14 cellular contexts compared by ENCODE assay signal in genomic region chr2:117126656-117127055, GRCh38.
DNase-seq lines count a peak whose midpoint lies in the region; ATAC-seq and TF ChIP-seq lines count a peak whose summit lies in the region.
"Had no signal": no experiment of that assay in that cellular context is flagged by ENCODE, and none has a peak within 500 bp of the region (broad histone marks: within the 10 kb centered on the region; RNA-seq: fewer than 3 reads in every experiment).

No MANE protein-coding gene starts in this region.

- H3K4me2 ChIP-seq in hepatocyte (no peak overlapping the region), trophoblast cell (ENCODE audit: low read length) (no peak overlapping the region)

- H3K9me2 ChIP-seq in hepatocyte (replicated peaks; ENCODE audit: insufficient read depth) = no peaks in the 10 kb centered on the region

- peaks cover 7% of the 10 kb centered on the region for H3K79me1 ChIP-seq in trophoblast cell (ENCODE audit: low read length)

- H3K79me2 ChIP-seq in hepatocyte = no peaks in the 10 kb centered on the region
- H3K79me2 ChIP-seq in trophoblast cell (ENCODE audit: control insufficient read depth, insufficient read depth, low read length, poor library complexity) = no peaks in the 10 kb centered on the region

- H3K4me1 ChIP-seq in hepatocyte (ENCODE audit: insufficient read depth) (peaks cover 26% of the 10 kb centered on the region), trophoblast cell (ENCODE audit: control insufficient read depth in 1 of 2, insufficient read depth in 2 of 2, low read length in 2 of 2) (peaks cover 4 to 7% of the 10 kb centered on the region in 2 experiments)

- 4% methylated on average over 3 of the region's 3 CpGs for WGBS in hepatocyte (ENCODE audit: low lambda C conversion rate, missing lambda C conversion rate)
- WGBS in trophoblast cell (ENCODE audit: extremely low coverage, insufficient coverage, insufficient read length) = no CpG with 5 or more reads among the region's 3 CpGs

- H3K14ac ChIP-seq in trophoblast cell (ENCODE audit: low read length) = no peak overlapping the region

- peak overlapping the region; percentile 40 for H3K27ac Mint-ChIP-seq in type B pancreatic cell
- H3K27ac Mint-ChIP-seq: CD8-positive, alpha-beta memory T cell; HFFc6 had no signal

- no peaks in the 10 kb centered on the region for H3K36me3 Mint-ChIP-seq in type B pancreatic cell
- H3K36me3 Mint-ChIP-seq: CD8-positive, alpha-beta memory T cell had no signal

- intact Hi-C loops in Right ventricle myocardium superior (cut with DNase I) = no loop called here

- no peak overlapping the region for H2BK12ac ChIP-seq in trophoblast cell (ENCODE audit: low read length)

- no peak overlapping the region for H2BK5ac ChIP-seq in trophoblast cell (ENCODE audit: low read depth, low read length, poor library complexity)

- TF ChIP-seq CTCF in hepatocyte (IDR thresholded peaks at IDR 0.05; ENCODE audit: poor library complexity) (no peak), type B pancreatic cell (conservative IDR thresholded peaks at IDR 0.05) (no peak)

- no peak overlapping the region for H4K91ac ChIP-seq in trophoblast cell (ENCODE audit: low read depth, low read length)

- H4K8ac ChIP-seq in trophoblast cell (ENCODE audit: low read depth, low read length) = no peak overlapping the region

- no peaks in the 10 kb centered on the region for H3K36me3 ChIP-seq in hepatocyte (replicated peaks; ENCODE audit: insufficient read depth, low read depth)
- H3K36me3 ChIP-seq in trophoblast cell (ENCODE audit: control insufficient read depth in 1 of 2, insufficient read depth in 2 of 2, low read length in 2 of 2) = peaks cover 2% of the 10 kb centered on the region in 2 experiments
- H3K36me3 ChIP-seq in MG63 = no peaks in the 10 kb centered on the region

- DNase-seq in LoVo (ENCODE audit: low spot score) = peak; percentile 4
- DNase-seq in hepatocyte (ENCODE audit: low spot score) = peak; percentile 19
- no peak for DNase-seq in trophoblast cell
- no peak for DNase-seq in type B pancreatic cell (ENCODE audit: extremely low spot score, unreplicated experiment)
- no peak for DNase-seq in KG1 (lab: John Stamatoyannopoulos, UW)
- DNase-seq in MG63 = no peak
- DNase-seq in Right ventricle myocardium superior = no peak
- DNase-seq: Caco-2; CD8-positive, alpha-beta memory T cell; DMS53; GF-D8; HCEC 1CT; HFFc6 had no signal

- H3K27ac ChIP-seq in hepatocyte (peak overlapping the region; percentile 81), trophoblast cell (ENCODE audit: low read depth, low read length) (peak overlapping the region; percentile 79)

- no peak overlapping the region for H2AK5ac ChIP-seq in trophoblast cell (ENCODE audit: low read length)

- peaks cover 3% of the 10 kb centered on the region for H3K4me1 Mint-ChIP-seq in type B pancreatic cell (ENCODE audit: unreplicated experiment)
- H3K4me1 Mint-ChIP-seq: CD8-positive, alpha-beta memory T cell had no signal

- no peak overlapping the region for H2BK120ac ChIP-seq in trophoblast cell (ENCODE audit: insufficient read depth, low read length, poor library complexity)

- no peak overlapping the region for H3K18ac ChIP-seq in trophoblast cell (ENCODE audit: low read length)

- H3K4ac ChIP-seq in trophoblast cell (ENCODE audit: low read depth, low read length) = no peak overlapping the region

- H3K9me3 ChIP-seq in hepatocyte (ENCODE audit: low read depth) (no peaks in the 10 kb centered on the region), trophoblast cell (ENCODE audit: insufficient read depth, low read depth, low read length) (no peaks in the 10 kb centered on the region), MG63 (no peaks in the 10 kb centered on the region)

- no peak overlapping the region for H3K4me3 Mint-ChIP-seq in type B pancreatic cell
- H3K4me3 Mint-ChIP-seq: CD8-positive, alpha-beta memory T cell; HFFc6 had no signal

- H4K12ac ChIP-seq in trophoblast cell (ENCODE audit: low read depth, low read length) = no peak overlapping the region

- ATAC-seq in Right ventricle myocardium superior (ENCODE audit: poor library complexity) = no peak
- ATAC-seq: HepG2 had no signal

- H2AFZ ChIP-seq in hepatocyte = peak overlapping the region; percentile 10
- H2AFZ ChIP-seq in trophoblast cell (ENCODE audit: insufficient read depth, low read length, poor library complexity) = no peak overlapping the region

- no peak overlapping the region for H3K4me3 ChIP-seq in hepatocyte
- no peak overlapping the region for H3K4me3 ChIP-seq in trophoblast cell (ENCODE audit: low read depth, low read length)
- H3K4me3 ChIP-seq in MG63 = no peak overlapping the region

- H3K27me3 ChIP-seq in hepatocyte (no peaks in the 10 kb centered on the region), trophoblast cell (ENCODE audit: insufficient read depth, low read length) (no peaks in the 10 kb centered on the region), MG63 (no peaks in the 10 kb centered on the region)

- no peaks in the 10 kb centered on the region for H4K20me1 ChIP-seq in hepatocyte (ENCODE audit: insufficient read depth, poor library complexity, severe bottlenecking)

- no peak overlapping the region for H3K9ac ChIP-seq in trophoblast cell (ENCODE audit: low read length)

- no peak overlapping the region for H3K23ac ChIP-seq in trophoblast cell (ENCODE audit: low read length)

- H3K27me3 Mint-ChIP-seq in type B pancreatic cell = no peaks in the 10 kb centered on the region
- H3K27me3 Mint-ChIP-seq: CD8-positive, alpha-beta memory T cell had no signal

- no peaks in the 10 kb centered on the region for H3K9me3 Mint-ChIP-seq in type B pancreatic cell

Comparison
In these comparisons a context has a peak if more than half of its experiments do, and no peak if none do; other contexts are left out.
1. DNase-seq: peak in LoVo (single experiment) and hepatocyte (single experiment); none in trophoblast cell (0 of 2), type B pancreatic cell (single experiment), KG1 (single experiment), MG63 (single experiment) and Right ventricle myocardium superior (single experiment).